ENCODE assay signal across 37 cellular contexts in the genomic region with DNA sequence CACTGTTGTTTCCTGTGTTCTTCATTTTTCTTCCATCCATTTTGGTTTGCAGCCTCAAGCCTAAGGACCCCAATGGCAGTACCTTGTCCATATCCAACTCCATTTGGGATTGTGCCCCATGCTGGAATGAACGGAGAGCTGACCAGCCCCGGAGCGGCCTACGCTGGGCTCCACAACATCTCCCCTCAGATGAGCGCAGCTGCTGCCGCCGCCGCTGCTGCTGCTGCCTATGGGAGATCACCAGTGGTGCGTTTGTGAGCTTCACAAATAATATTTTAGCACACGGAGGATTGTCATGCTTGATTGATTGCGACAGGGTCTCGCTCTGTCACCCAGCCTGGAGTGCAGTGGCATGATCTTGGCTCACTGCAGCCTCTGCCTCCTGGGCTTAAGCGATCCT.
"Had no signal": no experiment of that assay in that cellular context is flagged by ENCODE, and none has a peak within 500 bp of the region (broad histone marks: within the 10 kb centered on the region; RNA-seq: fewer than 3 reads in every experiment).

No MANE protein-coding gene starts in this region.

- H3K4me1 ChIP-seq: adrenal gland, ascending aorta, body of pancreas, breast epithelium had no signal

- H3K9me3 ChIP-seq: adrenal gland, ascending aorta, body of pancreas, breast epithelium had no signal

- H3K9me3 Mint-ChIP-seq: activated naive CD4-positive, alpha-beta T cell treated with anti-CD3 and anti-CD28 coated beads for 36 hours; activated naive CD4-positive, alpha-beta T cell treated with anti-CD3 and anti-CD28 coated beads, Interleukin-2, amount 10 ng/mL, durations not matched to agents 7 days and 5 days; activated naive CD4-positive, alpha-beta T cell treated with anti-CD3 and anti-CD28 coated beads, Interleukin-2, amount 50 U/mL, for 24 hours; activated naive CD4-positive, alpha-beta T cell treated with anti-CD3 and anti-CD28 coated beads, Interleukin-2, amount 50 U/mL, for 72 hours; activated naive CD8-positive, alpha-beta T cell treated with anti-CD3 and anti-CD28 coated beads, Interleukin-2, amount 10 ng/mL, durations not matched to agents 7 days and 5 days; activated naive CD8-positive, alpha-beta T cell treated with anti-CD3 and anti-CD28 coated beads, Interleukin-2, amount 50 U/mL, for 24 hours; activated T-cell treated with anti-CD3 and anti-CD28 coated beads, Interleukin-2, amount 50 U/mL, for 24 hours; activated T-cell treated with anti-CD3 and anti-CD28 coated beads, Interleukin-2, amount 50 U/mL, for 4 hours; activated T-cell treated with anti-CD3 and anti-CD28 coated beads, Interleukin-2, amount 50 U/mL, for 72 hours; activated T-helper 1 cell treated with anti-CD3 and anti-CD28 coated beads, Interleukin-12 subunit alpha, Interleukin-12 subunit beta, Interleukin-2, Interleukin-4 antibody, amounts not matched to agents 30 ng/mL and 10 ng/mL and 1 ng/mL, durations not matched to agents 14 hours and 24 hours and 36 hours; activated T-helper 17 cell treated with anti-CD3 and anti-CD28 coated beads, Interleukin-2, amount 50 U/mL, for 72 hours; activated T-helper 2 cell treated with anti-CD3 and anti-CD28 coated beads, Interferon-gamma antibody, Interleukin-2, Interleukin-4, amounts not matched to agents 10 μg/mL and 5 μg/mL and 100 μg/mL, durations not matched to agents 14 hours and 24 hours and 36 hours; brain; central memory CD8-positive, alpha-beta T cell had no signal

- H3K4me3 ChIP-seq: adrenal gland, ascending aorta, body of pancreas, breast epithelium, cardiac muscle cell had no signal

- H3K27ac ChIP-seq: adrenal gland, ascending aorta, body of pancreas, brain microvascular endothelial cell, breast epithelium, cardiac muscle cell had no signal

- H3K4me1 Mint-ChIP-seq: activated naive CD8-positive, alpha-beta T cell treated with anti-CD3 and anti-CD28 coated beads for 36 hours; brain had no signal

- H3K27me3 ChIP-seq: adrenal gland, ascending aorta, body of pancreas, brain microvascular endothelial cell, breast epithelium, cardiac muscle cell had no signal

- H3K4me3 Mint-ChIP-seq: activated naive CD4-positive, alpha-beta T cell treated with anti-CD3 and anti-CD28 coated beads for 36 hours; activated naive CD4-positive, alpha-beta T cell treated with anti-CD3 and anti-CD28 coated beads, Interleukin-2, amount 10 ng/mL, durations not matched to agents 7 days and 5 days; activated naive CD4-positive, alpha-beta T cell treated with anti-CD3 and anti-CD28 coated beads, Interleukin-2, amount 50 U/mL, for 24 hours; activated naive CD8-positive, alpha-beta T cell; activated naive CD8-positive, alpha-beta T cell treated with anti-CD3 and anti-CD28 coated beads for 36 hours; activated naive CD8-positive, alpha-beta T cell treated with anti-CD3 and anti-CD28 coated beads, Interleukin-2, amount 50 U/mL, for 24 hours; activated T-cell treated with anti-CD3 and anti-CD28 coated beads, Interleukin-2, amount 50 U/mL, for 24 hours; activated T-cell treated with anti-CD3 and anti-CD28 coated beads, Interleukin-2, amount 50 U/mL, for 4 hours; activated T-cell treated with anti-CD3 and anti-CD28 coated beads, Interleukin-2, amount 50 U/mL, for 72 hours; activated T-helper 1 cell treated with anti-CD3 and anti-CD28 coated beads, Interleukin-12 subunit alpha, Interleukin-12 subunit beta, Interleukin-2, Interleukin-4 antibody, amounts not matched to agents 30 ng/mL and 10 ng/mL and 1 ng/mL, durations not matched to agents 14 hours and 24 hours and 36 hours; activated T-helper 17 cell treated with anti-CD3 and anti-CD28 coated beads, Interleukin-2, amount 50 U/mL, for 72 hours; brain; central memory CD8-positive, alpha-beta T cell had no signal

- ATAC-seq: activated naive CD4-positive, alpha-beta T cell treated with anti-CD3 and anti-CD28 coated beads, Interleukin-2, amount 50 U/mL, for 72 hours; activated naive CD8-positive, alpha-beta T cell treated with anti-CD3 and anti-CD28 coated beads, Interleukin-2, amount 50 U/mL, for 24 hours; activated T-cell treated with anti-CD3 and anti-CD28 coated beads, Interleukin-2, amount 50 U/mL, for 4 hours; activated T-cell treated with anti-CD3 and anti-CD28 coated beads, Interleukin-2, amount 50 U/mL, for 72 hours; activated T-helper 17 cell treated with anti-CD3 and anti-CD28 coated beads, Interleukin-2, amount 50 U/mL, for 72 hours; body of pancreas had no signal

- H3K27ac Mint-ChIP-seq: activated naive CD4-positive, alpha-beta T cell treated with anti-CD3 and anti-CD28 coated beads for 36 hours; activated naive CD4-positive, alpha-beta T cell treated with anti-CD3 and anti-CD28 coated beads, Interleukin-2, amount 10 ng/mL, durations not matched to agents 7 days and 5 days; activated naive CD4-positive, alpha-beta T cell treated with anti-CD3 and anti-CD28 coated beads, Interleukin-2, amount 50 U/mL, for 24 hours; activated naive CD8-positive, alpha-beta T cell; activated naive CD8-positive, alpha-beta T cell treated with anti-CD3 and anti-CD28 coated beads for 36 hours; activated naive CD8-positive, alpha-beta T cell treated with anti-CD3 and anti-CD28 coated beads, Interleukin-2, amount 50 U/mL, for 24 hours; activated T-cell treated with anti-CD3 and anti-CD28 coated beads, Interleukin-2, amount 50 U/mL, for 24 hours; activated T-cell treated with anti-CD3 and anti-CD28 coated beads, Interleukin-2, amount 50 U/mL, for 72 hours; activated T-helper 1 cell treated with anti-CD3 and anti-CD28 coated beads, Interleukin-12 subunit alpha, Interleukin-12 subunit beta, Interleukin-2, Interleukin-4 antibody, amounts not matched to agents 30 ng/mL and 10 ng/mL and 1 ng/mL, durations not matched to agents 14 hours and 24 hours and 36 hours; activated T-helper 17 cell treated with anti-CD3 and anti-CD28 coated beads, Interleukin-2, amount 50 U/mL, for 72 hours; brain had no signal

- H3K27me3 Mint-ChIP-seq: activated naive CD4-positive, alpha-beta T cell treated with anti-CD3 and anti-CD28 coated beads, Interleukin-2, amount 10 ng/mL, durations not matched to agents 7 days and 5 days; activated naive CD4-positive, alpha-beta T cell treated with anti-CD3 and anti-CD28 coated beads, Interleukin-2, amount 50 U/mL, for 24 hours; activated naive CD8-positive, alpha-beta T cell; activated naive CD8-positive, alpha-beta T cell treated with anti-CD3 and anti-CD28 coated beads for 36 hours; activated naive CD8-positive, alpha-beta T cell treated with anti-CD3 and anti-CD28 coated beads, Interleukin-2, amount 10 ng/mL, durations not matched to agents 7 days and 5 days; activated naive CD8-positive, alpha-beta T cell treated with anti-CD3 and anti-CD28 coated beads, Interleukin-2, amount 50 U/mL, for 24 hours; activated T-cell treated with anti-CD3 and anti-CD28 coated beads, Interleukin-2, amount 50 U/mL, for 24 hours; activated T-helper 17 cell treated with anti-CD3 and anti-CD28 coated beads, Interleukin-2, amount 50 U/mL, for 72 hours; central memory CD8-positive, alpha-beta T cell had no signal

- DNase-seq: activated effector memory CD4-positive, alpha-beta T cell treated with anti-CD3 and anti-CD28 coated beads, Interleukin-2, amount 50 U/mL, for 16 hours; activated effector memory CD4-positive, alpha-beta T cell treated with Interleukin-2 at 50 U/mL for 16 hours; activated gamma-delta T cell; activated gamma-delta T cell treated with Interleukin-2 at 50 U/mL for 16 hours; activated naive CD4-positive, alpha-beta T cell; activated naive CD4-positive, alpha-beta T cell treated with anti-CD3 and anti-CD28 coated beads for 36 hours; activated naive CD4-positive, alpha-beta T cell treated with anti-CD3 and anti-CD28 coated beads, Interleukin-2, amount 10 ng/mL, durations not matched to agents 7 days and 5 days; activated naive CD4-positive, alpha-beta T cell treated with anti-CD3 and anti-CD28 coated beads, Interleukin-2, amount 50 U/mL, for 16 hours; activated naive CD4-positive, alpha-beta T cell treated with Interleukin-2 at 50 U/mL for 16 hours; activated naive CD8-positive, alpha-beta T cell treated with anti-CD3 and anti-CD28 coated beads for 36 hours; activated naive CD8-positive, alpha-beta T cell treated with anti-CD3 and anti-CD28 coated beads, Interleukin-2, amount 10 ng/mL, durations not matched to agents 7 days and 5 days; activated naive CD8-positive, alpha-beta T cell treated with anti-CD3 and anti-CD28 coated beads, Interleukin-2, amount 50 U/mL, for 24 hours; activated T-cell treated with anti-CD3 and anti-CD28 coated beads, Interleukin-2, amount 50 U/mL, for 24 hours; activated T-cell treated with anti-CD3 and anti-CD28 coated beads, Interleukin-2, amount 50 U/mL, for 4 hours; activated T-cell treated with anti-CD3 and anti-CD28 coated beads, Interleukin-2, amount 50 U/mL, for 48 hours; activated T-cell treated with anti-CD3 and anti-CD28 coated beads, Interleukin-2, amount 50 U/mL, for 72 hours; adrenal gland; amniotic stem cell; amygdala; anterior cingulate cortex; aorta; body of pancreas; brain microvascular endothelial cell; caudate nucleus; central memory CD4-positive, alpha-beta T cell; cerebellar nuclear complex had no signal

- H3K36me3 ChIP-seq: breast epithelium, cardiac muscle cell had no signal
